In the genomic region with DNA sequence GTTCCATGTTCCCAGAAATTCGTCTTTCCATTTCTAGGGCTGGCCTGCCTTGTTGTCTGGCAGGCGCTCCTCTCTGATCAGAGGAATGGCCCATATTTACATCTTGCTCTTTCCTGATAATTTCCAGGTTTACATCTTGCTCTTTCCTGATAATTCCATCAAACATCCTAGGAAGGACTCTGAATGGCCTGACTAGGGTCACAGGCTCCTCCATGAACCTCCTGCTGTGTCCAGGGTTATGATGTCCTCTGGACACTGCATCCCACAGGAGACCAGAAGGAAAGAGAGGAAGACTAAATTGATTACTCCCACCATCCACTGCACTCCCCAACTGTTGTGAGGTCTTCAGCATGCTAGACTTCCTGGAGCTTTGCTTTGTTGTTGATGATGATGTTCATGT, we compare ENCODE assay signal across 8 cellular contexts.
"Had no signal": no experiment of that assay in that cellular context is flagged by ENCODE, and none has a peak within 500 bp of the region (broad histone marks: within the 10 kb centered on the region; RNA-seq: fewer than 3 reads in every experiment).

No MANE protein-coding gene starts in this region.

- ATAC-seq: HCT116, K562 had no signal

- H3K4me1 ChIP-seq: HAP-1 had no signal

- H3K9me3 ChIP-seq: HAP-1 had no signal

- H3K27ac ChIP-seq: GM23248 had no signal

- H3K36me3 ChIP-seq: HAP-1 had no signal

- H3K4me3 ChIP-seq: GM23248, HAP-1, K562 had no signal

- DNase-seq: GM23248, GOT3, H7, HFFc6, IMR-90 had no signal
